17 cellular contexts compared by ENCODE assay signal in the genomic region with DNA sequence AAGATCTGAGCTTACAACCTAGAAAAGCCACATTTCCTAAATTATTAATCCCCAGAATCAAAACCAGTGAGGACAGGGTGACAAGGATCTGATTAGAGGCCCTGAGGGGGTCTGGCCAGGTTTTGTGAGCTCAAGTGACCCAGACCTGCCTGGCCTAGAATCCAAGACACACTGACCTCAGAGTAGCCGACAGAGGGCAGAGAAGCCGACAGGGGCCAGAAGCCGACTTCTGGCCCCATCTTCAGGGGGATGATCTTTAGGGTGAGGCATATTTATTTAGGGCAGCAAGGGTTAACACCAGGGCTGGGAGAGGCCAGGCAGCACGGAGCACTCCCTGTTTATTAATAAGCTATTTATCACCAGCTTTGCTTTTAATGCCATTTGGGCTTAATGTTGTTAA.
"Had no signal": no experiment of that assay in that cellular context is flagged by ENCODE, and none has a peak within 500 bp of the region (broad histone marks: within the 10 kb centered on the region; RNA-seq: fewer than 3 reads in every experiment).

No MANE protein-coding gene starts in this region.

- H3K27me3 Mint-ChIP-seq: stimulated activated naive CD8-positive, alpha-beta T cell treated with anti-CD3 and anti-CD28 coated beads, Interleukin-15, Interleukin-2, amounts not matched to agents 100 ng/mL and 50 ng/mL, for 24 hours had no signal

- H3K9me3 ChIP-seq: neutrophil, pancreas, spleen, suprapubic skin, transverse colon, vagina had no signal

- ATAC-seq: natural killer cell; stimulated activated naive B cell treated with anti-CD40 and anti-IgM and Interleukin-4, amounts not matched to agents 10 μg/mL and 1 μg/mL and 100 μg/mL, for 72 hours had no signal

- H3K4me1 ChIP-seq: pancreas had no signal

- H3K36me3 Mint-ChIP-seq: natural killer cell; stimulated activated naive B cell treated with anti-CD40 and anti-IgM and Interleukin-4, amounts not matched to agents 10 μg/mL and 1 μg/mL and 100 μg/mL, for 72 hours had no signal

- DNase-seq: effector CD4-positive, alpha-beta T cell; head of caudate nucleus; mesendoderm; midbrain; natural killer cell; spleen; stimulated activated CD4-positive, alpha-beta T cell treated with anti-CD3 and anti-CD28 coated beads, Interleukin-15, amount 100 ng/mL, for 24 hours; stimulated activated CD4-positive, alpha-beta T cell treated with anti-CD3 and anti-CD28 coated beads, Interleukin-2, amount 100 ng/mL, for 48 hours; stimulated activated naive B cell treated with anti-CD40 and anti-IgM and Interleukin-4, amounts not matched to agents 10 μg/mL and 1 μg/mL and 100 μg/mL, for 72 hours; transverse colon had no signal

- H3K4me1 Mint-ChIP-seq: natural killer cell had no signal

- H3K4me3 Mint-ChIP-seq: natural killer cell; stimulated activated naive B cell treated with anti-CD40 and anti-IgM and Interleukin-4, amounts not matched to agents 10 μg/mL and 1 μg/mL and 100 μg/mL, for 72 hours; stimulated activated naive CD8-positive, alpha-beta T cell treated with anti-CD3 and anti-CD28 coated beads, Interleukin-15, Interleukin-2, amounts not matched to agents 100 ng/mL and 50 ng/mL, for 24 hours had no signal

- H3K27me3 ChIP-seq: pancreas, transverse colon, vagina had no signal

- H3K27ac ChIP-seq: dorsolateral prefrontal cortex, neutrophil, pancreas, skin epidermis, spleen, suprapubic skin, transverse colon, vagina had no signal

- H3K9me3 Mint-ChIP-seq: natural killer cell; stimulated activated naive B cell treated with anti-CD40 and anti-IgM and Interleukin-4, amounts not matched to agents 10 μg/mL and 1 μg/mL and 100 μg/mL, for 72 hours; stimulated activated naive CD8-positive, alpha-beta T cell treated with anti-CD3 and anti-CD28 coated beads, Interleukin-15, Interleukin-2, amounts not matched to agents 100 ng/mL and 50 ng/mL, for 24 hours had no signal

- H3K36me3 ChIP-seq: neutrophil, pancreas, spleen, transverse colon, vagina had no signal

- H3K4me3 ChIP-seq: dorsolateral prefrontal cortex, pancreas, skin epidermis, spleen, suprapubic skin, transverse colon, vagina had no signal

- H3K27ac Mint-ChIP-seq: natural killer cell; stimulated activated naive B cell treated with anti-CD40 and anti-IgM and Interleukin-4, amounts not matched to agents 10 μg/mL and 1 μg/mL and 100 μg/mL, for 72 hours; stimulated activated naive CD8-positive, alpha-beta T cell treated with anti-CD3 and anti-CD28 coated beads, Interleukin-15, Interleukin-2, amounts not matched to agents 100 ng/mL and 50 ng/mL, for 24 hours had no signal
